In the genomic region with DNA sequence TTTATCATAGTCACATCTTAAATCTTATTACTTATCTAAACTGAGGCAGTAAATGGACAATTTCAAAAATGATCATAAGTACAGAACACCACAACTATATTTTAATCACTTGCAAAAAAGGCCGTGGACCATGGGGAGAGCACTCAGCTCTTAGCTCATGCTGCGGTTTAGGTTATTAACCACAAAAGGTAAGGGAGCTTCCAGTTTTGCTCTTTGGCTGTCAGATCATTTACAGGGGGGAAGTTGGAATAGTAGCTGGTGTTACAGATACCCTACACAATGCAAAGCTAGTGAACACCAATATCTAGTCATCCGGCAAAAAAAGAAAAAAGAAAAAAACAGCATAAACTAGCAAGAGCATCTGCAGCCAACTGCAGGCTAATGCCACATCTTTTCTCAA, we compare ENCODE assay signal across 20 cellular contexts.
"Had no signal": no experiment of that assay in that cellular context is flagged by ENCODE, and none has a peak within 500 bp of the region (broad histone marks: within the 10 kb centered on the region; RNA-seq: fewer than 3 reads in every experiment).

No MANE protein-coding gene starts in this region.

- ATAC-seq: esophagus mucosa, heart left ventricle, left colon, left ventricle myocardium superior, pancreas, right cardiac atrium had no signal

- H3K4me2 ChIP-seq: smooth muscle cell had no signal

- H3K4me1 ChIP-seq: heart left ventricle, pancreas, suprapubic skin, thyroid gland, uterus had no signal

- FAIRE-seq: frontal cortex, pancreas had no signal

- H3K9me3 ChIP-seq: pancreas, thyroid gland had no signal

- DNase-seq: effector CD8-positive, alpha-beta T cell; heart left ventricle; hippocampal formation; left colon; left ventricle myocardium superior; mesenchymal stem cell; midbrain; naive B cell; occipital lobe; pancreas; right cardiac atrium; stimulated activated CD4-positive, alpha-beta T cell treated with anti-CD3 and anti-CD28 coated beads, Interleukin-2, amount 100 ng/mL, for 48 hours; stimulated activated naive CD4-positive, alpha-beta T cell treated with Interleukin-2 at 50 U/mL for 16 hours; thyroid gland; uterus had no signal

- H3K27ac ChIP-seq: heart left ventricle, pancreas, suprapubic skin, thyroid gland, uterus had no signal

- H3K36me3 ChIP-seq: uterus had no signal

- H3K4me3 ChIP-seq: heart left ventricle, lung, pancreas, smooth muscle cell, suprapubic skin, thyroid gland, uterus had no signal

- H3K27me3 ChIP-seq: heart left ventricle, pancreas, suprapubic skin, thyroid gland, uterus had no signal
